ENCODE assay signal across 8 cellular contexts in genomic region chr2:26245231-26245732, GRCh38. TPM values are rescaled to one million over a fixed set of nuclear protein-coding genes. Genes with fewer than 3 reads are reported as not detected.
DNase-seq lines count a peak whose midpoint lies in the region; ATAC-seq and TF ChIP-seq lines count a peak whose summit lies in the region.

No MANE protein-coding gene starts in this region.

- H3K4me1 ChIP-seq in GM23338 (ENCODE audit: insufficient read depth) = peaks cover 24% of the 10 kb centered on the region
- peaks cover 2 to 5% of the 10 kb centered on the region in 2 donors for H3K4me1 ChIP-seq in esophagus (ENCODE audit: control insufficient read depth in 2 of 2, insufficient read depth in 2 of 2, low read length in 1 of 2)
- H3K4me1 ChIP-seq in stomach = peaks cover 34 to 77% (median 61%) of the 10 kb centered on the region in 4 donors

- 1% methylated on average over 21 of the region's 21 CpGs for WGBS in esophagus, 2 donors
- WGBS in stomach, 5 donors = 0 to 1% (median 0%) methylated on average over 21 of the region's 21 CpGs

- no peaks in the 10 kb centered on the region for H3K36me3 Mint-ChIP-seq in GM23338 (ENCODE audit: low read depth)
- H3K36me3 Mint-ChIP-seq in activated CD8-positive, alpha-beta T cell treated with anti-CD3 and anti-CD28 coated beads for 36 hours (ENCODE audit: low read depth) = peaks cover 12% of the 10 kb centered on the region
- no peaks in the 10 kb centered on the region for H3K36me3 Mint-ChIP-seq in natural killer cell

- TF ChIP-seq EP300 in stomach (IDR thresholded peaks at IDR 0.05) = no peak

- H3F3A ChIP-seq in GM23338 (replicated peaks; ENCODE audit: low read depth) = peaks cover 11% of the 10 kb centered on the region

- POLR2A ChIA-PET in activated CD8-positive, alpha-beta T cell treated with anti-CD3 and anti-CD28 coated beads for 36 hours (lab: Charles Lee) = interaction anchor here (0.8 to 3.5 kb wide), 10 partner anchors 9 to 101 kb away, joined by 3 to 23 read pairs (median 7); partner anchors contain the start of genes ADGRF3 and SELENOI

- no peaks in the 10 kb centered on the region for H3K9me3 Mint-ChIP-seq in GM23338
- no peaks in the 10 kb centered on the region for H3K9me3 Mint-ChIP-seq in activated CD8-positive, alpha-beta T cell treated with anti-CD3 and anti-CD28 coated beads for 36 hours
- no peaks in the 10 kb centered on the region for H3K9me3 Mint-ChIP-seq in natural killer cell

- H3K4me2 ChIP-seq in GM23338 = peak overlapping the region; percentile 92

- intact Hi-C loops in activated CD8-positive, alpha-beta T cell treated with anti-CD3 and anti-CD28 coated beads for 36 hours (cut with micrococcal nuclease) = loop anchor here (10.0 kb wide), 1 partner anchor 90 kb away; no protein-coding TSS in a partner anchor
- intact Hi-C loops in natural killer cell (cut with micrococcal nuclease) = loop anchor here (2.0 kb wide), 2 partner anchors 54 to 86 kb away; no protein-coding TSS in a partner anchor
- intact Hi-C loops in stomach (cut with DNase I; ENCODE audit: low total_unique reads) = loop anchor here (10.0 kb wide), 1 partner anchor 80 kb away; no protein-coding TSS in a partner anchor
- intact Hi-C loops in posterior vena cava (cut with DNase I) = loop anchor here in 1 of 2 donors (10.0 kb wide), 1 partner anchor 80 kb away; no protein-coding TSS in a partner anchor

- no peak for TF ChIP-seq POLR2A in stomach (IDR thresholded peaks at IDR 0.05)

- no peak for TF ChIP-seq CTCF in GM23338 (conservative IDR thresholded peaks at IDR 0.05; ENCODE audit: low read depth in 2 of 2)
- no peak for TF ChIP-seq CTCF in activated CD8-positive, alpha-beta T cell treated with anti-CD3 and anti-CD28 coated beads for 36 hours (IDR thresholded peaks at IDR 0.05)
- TF ChIP-seq CTCF in natural killer cell (IDR thresholded peaks at IDR 0.05) = no peak
- no peak for TF ChIP-seq CTCF in stomach (IDR thresholded peaks at IDR 0.05)

- peak overlapping the region; percentile 96 for H3K27ac ChIP-seq in GM23338 (ENCODE audit: low read depth)
- H3K27ac ChIP-seq in esophagus (ENCODE audit: low read depth in 2 of 2, low read length in 1 of 2) = peak overlapping the region; percentile 93 to 99
- peak overlapping the region; percentile 94 to 98 (median 96) for H3K27ac ChIP-seq in stomach

- peak overlapping the region; percentile 90 for H2AFZ ChIP-seq in GM23338

- H3K4me1 Mint-ChIP-seq in GM23338 (peaks cover 21% of the 10 kb centered on the region), natural killer cell (peaks cover 50 to 56% of the 10 kb centered on the region in 2 donors)
- peaks cover 48% of the 10 kb centered on the region for H3K4me1 Mint-ChIP-seq in activated CD8-positive, alpha-beta T cell treated with anti-CD3 and anti-CD28 coated beads for 36 hours (ENCODE audit: low read depth)

- peaks cover 12% of the 10 kb centered on the region for H4K20me1 ChIP-seq in GM23338 (replicated peaks; ENCODE audit: insufficient read depth)

- H3K9me2 ChIP-seq in GM23338 (ENCODE audit: insufficient read depth) = no peaks in the 10 kb centered on the region

- H3K36me3 ChIP-seq in GM23338 (ENCODE audit: insufficient read depth) (no peaks in the 10 kb centered on the region), esophagus (ENCODE audit: control insufficient read depth in 2 of 2, insufficient read depth in 2 of 2, low read length in 1 of 2) (no peaks in the 10 kb centered on the region), stomach (no peaks in the 10 kb centered on the region)

- ATAC-seq in GM23338 (peak; percentile 33), natural killer cell (peak; percentile 47 to 66 (median 51))
- ATAC-seq in activated CD8-positive, alpha-beta T cell treated with anti-CD3 and anti-CD28 coated beads for 36 hours = peak; percentile 33

- H3K9me3 ChIP-seq in esophagus (ENCODE audit: control insufficient read depth in 2 of 2, insufficient read depth in 1 of 2, low read depth in 1 of 2, low read length in 1 of 2) (no peaks in the 10 kb centered on the region), stomach (no peaks in the 10 kb centered on the region)

- CTCF ChIA-PET in activated CD8-positive, alpha-beta T cell treated with anti-CD3 and anti-CD28 coated beads for 36 hours (lab: Charles Lee) = interaction anchor here (0.8 to 4.2 kb wide), 6 partner anchors 11 to 259 kb away, joined by 3 to 14 read pairs (median 4); partner anchors contain the start of gene SELENOI

- peak overlapping the region; percentile 96 for H3K4me3 Mint-ChIP-seq in GM23338
- H3K4me3 Mint-ChIP-seq in activated CD8-positive, alpha-beta T cell treated with anti-CD3 and anti-CD28 coated beads for 36 hours = peak overlapping the region; percentile 94
- peak overlapping the region; percentile 100 for H3K4me3 Mint-ChIP-seq in natural killer cell

- DNase-seq in GM23338 (ENCODE audit: low spot score) (peak; percentile 61), MV-4-11 (lab: John Stamatoyannopoulos, UW) (peak; percentile 23), natural killer cell (peak; percentile 34), stomach (peak; percentile 36), posterior vena cava (ENCODE audit: low spot score) (no peak)
- DNase-seq in activated CD8-positive, alpha-beta T cell treated with anti-CD3 and anti-CD28 coated beads for 36 hours = peak; percentile 86

- peak overlapping the region; percentile 83 for H3K27ac Mint-ChIP-seq in GM23338
- peak overlapping the region; percentile 100 for H3K27ac Mint-ChIP-seq in activated CD8-positive, alpha-beta T cell treated with anti-CD3 and anti-CD28 coated beads for 36 hours
- H3K27ac Mint-ChIP-seq in natural killer cell = peak overlapping the region; percentile 91 to 95

- H3K4me3 ChIP-seq in GM08714 (ENCODE audit: low read length) (peak overlapping the region; percentile 85), GM23338 (peak overlapping the region; percentile 99), esophagus (ENCODE audit: low read depth in 1 of 2, low read length in 2 of 2) (peak overlapping the region; percentile 76 to 98), stomach (peak overlapping the region; percentile 84 to 94 (median 92))

- peaks cover 91% of the 10 kb centered on the region for H3K79me2 ChIP-seq in GM23338 (replicated peaks; ENCODE audit: insufficient read depth)

- H3K27me3 ChIP-seq in GM23338 (ENCODE audit: insufficient read depth) (no peaks in the 10 kb centered on the region), esophagus (ENCODE audit: control insufficient read depth in 1 of 2, insufficient read depth in 2 of 2, low read length in 2 of 2) (no peaks in the 10 kb centered on the region), stomach (no peaks in the 10 kb centered on the region)

- H3K27me3 Mint-ChIP-seq in GM23338 (ENCODE audit: insufficient read depth, low read depth, poor library complexity) (peaks cover 4% of the 10 kb centered on the region), natural killer cell (ENCODE audit: low read depth in 2 of 2) (no peaks in the 10 kb centered on the region)
- no peaks in the 10 kb centered on the region for H3K27me3 Mint-ChIP-seq in activated CD8-positive, alpha-beta T cell treated with anti-CD3 and anti-CD28 coated beads for 36 hours

TF ChIP-seq in GM23338, 12 proteins besides CTCF, POLR2A, EP300 and RAD21 (continues in another document):
- TF ChIP-seq ZNF331 (CRISPR knock-in tag; IDR thresholded peaks at IDR 0.05; ENCODE audit: low read depth) (no peak), ZNF114 (CRISPR knock-in tag; IDR thresholded peaks at IDR 0.05) (no peak), NANOG (IDR thresholded peaks at IDR 0.05; ENCODE audit: borderline replicate concordance) (no peak), JUNB (IDR thresholded peaks at IDR 0.05; ENCODE audit: unreplicated experiment) (no peak), POLR2AphosphoS5 (IDR thresholded peaks at IDR 0.05; ENCODE audit: low read depth) (no peak), CREB1 (CRISPR knock-in tag; IDR thresholded peaks at IDR 0.05; ENCODE audit: low read depth) (no peak), EZH2phosphoT487 (IDR thresholded peaks at IDR 0.05; ENCODE audit: unreplicated experiment) (no peak), STAT1 (IDR thresholded peaks at IDR 0.05; ENCODE audit: unreplicated experiment) (no peak), EZH2 (IDR thresholded peaks at IDR 0.05; ENCODE audit: low read depth, unreplicated experiment) (no peak)

RNA-seq across cellular contexts. Expression of gene HADHB, which starts 0.5 kb away (rescaled TPM):
- total RNA-seq in GM23338 (2014; rRNA removed; shearing (Covaris generic)) = 43.4 and 55.0 TPM in 2 replicates
- polyA plus RNA-seq in GM23338 (2016; fragmentation: Nextera tagmentation; extraction: Ambion mirVana) (38.3 and 41.1 TPM in 2 replicates), esophagus (10 to 100 TPM; 50.0 to 82.4 TPM), stomach (100 to 1,000 TPM in 1 of 3 donors, 10 to 100 TPM in 2; 70.4 to 103 (median 80.1) TPM)
- total RNA-seq in activated CD8-positive, alpha-beta T cell treated with anti-CD3 and anti-CD28 coated beads for 36 hours = 10 to 100 TPM; 58.8 TPM
- total RNA-seq in natural killer cell (10 to 100 TPM; 43.1 to 58.8 (median 53.0) TPM), stomach (100 to 1,000 TPM in 3 of 5 donors, 10 to 100 TPM in 2; 72.9 to 178 (median 123) TPM), posterior vena cava (100 to 1,000 TPM in 1 of 2 donors, 10 to 100 TPM in 1; 87.6 to 125 TPM)

RNA-seq across cellular contexts. Expression of gene HADHA, which starts 0.8 kb away (rescaled TPM):
- total RNA-seq in GM23338 (2014; rRNA removed; shearing (Covaris generic)) = 88.9 and 92.3 TPM in 2 replicates
- polyA plus RNA-seq in GM23338 (2016; fragmentation: Nextera tagmentation; extraction: Ambion mirVana) (57.6 and 63.9 TPM in 2 replicates), esophagus (10 to 100 TPM; 26.4 to 77.1 TPM), stomach (10 to 100 TPM; 53.2 to 80.3 (median 56.3) TPM)
- 100 to 1,000 TPM; 118 to 120 TPM for total RNA-seq in activated CD8-positive, alpha-beta T cell treated with anti-CD3 and anti-CD28 coated beads for 36 hours
- total RNA-seq in natural killer cell (10 to 100 TPM; 66.6 to 76.1 (median 68.9) TPM), stomach (100 to 1,000 TPM in 3 of 5 donors, 10 to 100 TPM in 2; 79.7 to 144 (median 100) TPM), posterior vena cava (100 to 1,000 TPM; 104 to 113 TPM)
